ENCODE assay signal across 17 cellular contexts in the genomic region with DNA sequence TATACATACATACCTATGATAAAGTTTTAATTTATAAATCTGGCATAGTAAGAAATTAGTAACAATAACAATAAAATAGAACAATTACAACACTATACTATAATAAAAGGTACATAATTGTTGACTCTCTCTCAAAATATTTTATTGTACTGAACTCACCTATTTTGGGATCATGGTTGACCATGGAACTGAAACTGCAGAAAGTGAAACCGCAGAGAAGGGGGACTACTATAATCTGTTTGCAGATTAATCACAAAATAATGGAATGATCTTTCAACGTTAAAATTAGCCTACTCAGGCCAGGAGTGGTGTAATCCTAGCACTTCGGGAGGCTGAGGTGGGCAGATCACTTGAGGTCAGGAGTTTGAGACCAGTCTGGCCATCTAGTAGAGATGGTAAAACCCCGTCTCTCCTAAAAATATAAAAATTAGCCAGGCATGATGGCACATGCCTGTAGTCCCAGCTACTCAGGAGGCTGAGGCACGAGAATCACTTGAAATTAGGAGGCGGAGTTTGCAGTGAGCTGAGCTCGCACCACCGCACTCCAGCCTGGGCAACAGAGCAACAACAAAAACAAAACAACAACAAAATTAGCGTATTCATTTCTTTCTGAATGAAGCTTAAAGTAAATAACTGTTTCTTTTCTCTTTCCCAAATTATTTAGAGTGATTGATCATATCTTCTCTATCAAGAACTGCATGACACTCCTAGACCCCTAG. TPM values are rescaled to one million over a fixed set of nuclear protein-coding genes. Genes with fewer than 3 reads are reported as not detected.
DNase-seq lines count a peak whose midpoint lies in the region; ATAC-seq and TF ChIP-seq lines count a peak whose summit lies in the region.
"Had no signal": no experiment of that assay in that cellular context is flagged by ENCODE, and none has a peak within 500 bp of the region (broad histone marks: within the 10 kb centered on the region; RNA-seq: fewer than 3 reads in every experiment).

No MANE protein-coding gene starts in this region.

- no peaks in the 10 kb centered on the region for H3K27me3 Mint-ChIP-seq in activated CD4-positive, alpha-beta T cell treated with anti-CD3 and anti-CD28 coated beads for 36 hours
- no peaks in the 10 kb centered on the region for H3K27me3 Mint-ChIP-seq in activated CD4-positive, alpha-beta memory T cell treated with anti-CD3 and anti-CD28 coated beads, Interleukin-2, amount 10 ng/mL, durations not matched to agents 7 days and 5 days
- no peaks in the 10 kb centered on the region for H3K27me3 Mint-ChIP-seq in naive thymus-derived CD4-positive, alpha-beta T cell

- peaks cover 72% of the 10 kb centered on the region for H3K4me1 Mint-ChIP-seq in activated CD4-positive, alpha-beta T cell treated with anti-CD3 and anti-CD28 coated beads for 36 hours
- H3K4me1 Mint-ChIP-seq in activated CD4-positive, alpha-beta memory T cell treated with anti-CD3 and anti-CD28 coated beads, Interleukin-2, amount 10 ng/mL, durations not matched to agents 7 days and 5 days: peaks cover 67% of the 10 kb centered on the region
- peaks cover 34 to 87% (median 78%) of the 10 kb centered on the region in 7 donors for H3K4me1 Mint-ChIP-seq in naive thymus-derived CD4-positive, alpha-beta T cell

- H3K4me3 Mint-ChIP-seq in activated CD4-positive, alpha-beta T cell treated with anti-CD3 and anti-CD28 coated beads for 36 hours: peak overlapping the region; percentile 4
- peak overlapping the region; percentile 56 for H3K4me3 Mint-ChIP-seq in activated CD4-positive, alpha-beta memory T cell treated with anti-CD3 and anti-CD28 coated beads, Interleukin-2, amount 10 ng/mL, durations not matched to agents 7 days and 5 days
- H3K4me3 Mint-ChIP-seq in naive thymus-derived CD4-positive, alpha-beta T cell: peak overlapping the region in 9 of 10 donors; percentile 30 to 78 (median 55)

- H3K9me3 Mint-ChIP-seq in activated CD4-positive, alpha-beta T cell treated with anti-CD3 and anti-CD28 coated beads for 36 hours (ENCODE audit: low read depth): peaks cover 15% of the 10 kb centered on the region
- H3K9me3 Mint-ChIP-seq in activated CD4-positive, alpha-beta memory T cell treated with anti-CD3 and anti-CD28 coated beads, Interleukin-2, amount 10 ng/mL, durations not matched to agents 7 days and 5 days: peaks cover 19% of the 10 kb centered on the region
- peaks cover 6 to 21% (median 9%) of the 10 kb centered on the region in 11 donors for H3K9me3 Mint-ChIP-seq in naive thymus-derived CD4-positive, alpha-beta T cell

- POLR2A ChIA-PET in activated CD4-positive, alpha-beta T cell treated with anti-CD3 and anti-CD28 coated beads for 36 hours (lab: Charles Lee): interaction anchor here (0.6 to 1.3 kb wide), 5 partner anchors 11 to 86 kb away, joined by 3 to 9 read pairs (median 3); no protein-coding TSS in a partner anchor
- POLR2A ChIA-PET in activated CD4-positive, alpha-beta memory T cell treated with anti-CD3 and anti-CD28 coated beads, Interleukin-2, amount 10 ng/mL, durations not matched to agents 7 days and 5 days (lab: Charles Lee): interaction anchor here (0.8 to 4.2 kb wide), 16 partner anchors 18 to 162 kb away, joined by 3 to 50 read pairs (median 6); a partner anchor contains a TSS
- POLR2A ChIA-PET in naive thymus-derived CD4-positive, alpha-beta T cell (lab: Charles Lee): interaction anchor here (0.8 to 3.8 kb wide), 18 partner anchors 10 to 68 kb away, joined by 3 to 36 read pairs (median 6); a partner anchor contains a TSS

- no peaks in the 10 kb centered on the region for H3K27me3 ChIP-seq in KMS-11 (ENCODE audit: insufficient read depth, low read depth)
- H3K27me3 ChIP-seq in naive thymus-derived CD4-positive, alpha-beta T cell (ENCODE audit: control insufficient read depth in 2 of 2, insufficient read depth in 2 of 2, low read length in 2 of 2): no peaks in the 10 kb centered on the region
- H3K27me3 ChIP-seq: brain microvascular endothelial cell had no signal

- intact Hi-C loops in activated CD4-positive, alpha-beta T cell treated with anti-CD3 and anti-CD28 coated beads for 36 hours (cut with DNase I, micrococcal nuclease): loop anchor here in 1 of 2 experiments (2.0 kb wide), 4 partner anchors 16 to 48 kb away; no protein-coding TSS in a partner anchor
- intact Hi-C loops in naive thymus-derived CD4-positive, alpha-beta T cell (cut with micrococcal nuclease): loop anchor here (2.0 kb wide), 3 partner anchors 18 to 64 kb away; no protein-coding TSS in a partner anchor

- peaks cover 60% of the 10 kb centered on the region for H3K79me2 ChIP-seq in KMS-11 (ENCODE audit: insufficient read depth, low read depth)

- H3K36me3 Mint-ChIP-seq in activated CD4-positive, alpha-beta T cell treated with anti-CD3 and anti-CD28 coated beads for 36 hours (ENCODE audit: low read depth): peaks cover 66% of the 10 kb centered on the region
- H3K36me3 Mint-ChIP-seq in activated CD4-positive, alpha-beta memory T cell treated with anti-CD3 and anti-CD28 coated beads, Interleukin-2, amount 10 ng/mL, durations not matched to agents 7 days and 5 days (ENCODE audit: low read depth): peaks cover 39% of the 10 kb centered on the region
- H3K36me3 Mint-ChIP-seq in naive thymus-derived CD4-positive, alpha-beta T cell: peaks cover 7 to 44% (median 40%) of the 10 kb centered on the region in 5 donors

- no peak for DNase-seq in activated CD4-positive, alpha-beta T cell treated with anti-CD3 and anti-CD28 coated beads for 36 hours
- no peak for DNase-seq in activated CD4-positive, alpha-beta T cell treated with anti-CD3 and anti-CD28 coated beads for 48 hours
- peak; percentile 30 for DNase-seq in activated CD4-positive, alpha-beta memory T cell treated with anti-CD3 and anti-CD28 coated beads, Interleukin-2, amount 10 ng/mL, durations not matched to agents 7 days and 5 days
- DNase-seq in naive thymus-derived CD4-positive, alpha-beta T cell: no peak
- DNase-seq in left lobe of liver (ENCODE audit: low spot score) (no peak), mucosa of gallbladder (ENCODE audit: low spot score) (no peak)
- DNase-seq: activated CD4-positive, CD25-positive, alpha-beta regulatory T cell treated with anti-CD3 and anti-CD28 coated beads, Interleukin-2, amount 50 U/mL, for 72 hours; left colon; NCI-H187; NCI-H526 had no signal

- peaks cover 7% of the 10 kb centered on the region; the same call in 1 of the 2 replicates for H3K36me3 ChIP-seq in KMS-11 (ENCODE audit: insufficient read depth)
- H3K36me3 ChIP-seq in naive thymus-derived CD4-positive, alpha-beta T cell (ENCODE audit: control insufficient read depth in 2 of 3, insufficient read depth in 3 of 3, low read length in 3 of 3): peaks cover 0 to 17% (median 2%) of the 10 kb centered on the region in 3 experiments
- H3K36me3 ChIP-seq: brain microvascular endothelial cell had no signal

- CTCF ChIA-PET in activated CD4-positive, alpha-beta T cell treated with anti-CD3 and anti-CD28 coated beads for 36 hours (lab: Charles Lee): interaction anchor here (0.7 to 1.5 kb wide), 9 partner anchors 11 to 48 kb away, joined by 3 to 7 read pairs (median 3); no protein-coding TSS in a partner anchor
- CTCF ChIA-PET in activated CD4-positive, alpha-beta memory T cell treated with anti-CD3 and anti-CD28 coated beads, Interleukin-2, amount 10 ng/mL, durations not matched to agents 7 days and 5 days (lab: Charles Lee): interaction anchor here (1.1 to 3.0 kb wide), 4 partner anchors 43 to 84 kb away, joined by 4 to 14 read pairs (median 6); no protein-coding TSS in a partner anchor
- CTCF ChIA-PET in naive thymus-derived CD4-positive, alpha-beta T cell (lab: Charles Lee): interaction anchor here (1.1 to 1.7 kb wide), 5 partner anchors 25 to 46 kb away, joined by 3 to 5 read pairs (median 4); no protein-coding TSS in a partner anchor

- TF ChIP-seq CTCF in KMS-11 (conservative IDR thresholded peaks at IDR 0.05; ENCODE audit: low read depth, low read length): no peak

- no peak overlapping the region for H3K4me3 ChIP-seq in KMS-11 (IDR thresholded peaks at IDR 0.05; ENCODE audit: insufficient read depth, low read depth, low read length)
- no peak overlapping the region for H3K4me3 ChIP-seq in naive thymus-derived CD4-positive, alpha-beta T cell (ENCODE audit: low read length)

- ATAC-seq in activated CD4-positive, alpha-beta T cell treated with anti-CD3 and anti-CD28 coated beads for 36 hours: no peak
- ATAC-seq in naive thymus-derived CD4-positive, alpha-beta T cell: no peak
- ATAC-seq in HG02798 (IDR thresholded peaks at IDR 0.05; ENCODE audit: poor library complexity, unreplicated experiment): no peak
- ATAC-seq in left lobe of liver: no peak
- ATAC-seq: left colon had no signal

- peak overlapping the region; percentile 92 for H3K27ac ChIP-seq in KMS-11
- H3K27ac ChIP-seq in naive thymus-derived CD4-positive, alpha-beta T cell (ENCODE audit: low read depth, low read length): peak overlapping the region; percentile 61
- H3K27ac ChIP-seq: brain microvascular endothelial cell had no signal

- peaks cover 0 to 4% (median 2%) of the 10 kb centered on the region in 3 experiments for H3K9me3 ChIP-seq in naive thymus-derived CD4-positive, alpha-beta T cell (ENCODE audit: control insufficient read depth in 2 of 3, low read length in 3 of 3)

- H3K9ac ChIP-seq in KMS-11: peak overlapping the region; percentile 69

- peaks cover 100% of the 10 kb centered on the region for H3K4me1 ChIP-seq in KMS-11 (ENCODE audit: low read depth, poor library complexity, severe bottlenecking)
- peaks cover 65 to 66% of the 10 kb centered on the region in 2 donors for H3K4me1 ChIP-seq in naive thymus-derived CD4-positive, alpha-beta T cell (ENCODE audit: control insufficient read depth in 2 of 2, insufficient read depth in 2 of 2, low read length in 2 of 2)

- no peak overlapping the region for H2AFZ ChIP-seq in KMS-11 (ENCODE audit: low read depth)

- H3K4me2 ChIP-seq in KMS-11: peak overlapping the region; percentile 93

- H3K27ac Mint-ChIP-seq in activated CD4-positive, alpha-beta T cell treated with anti-CD3 and anti-CD28 coated beads for 36 hours: peak overlapping the region; percentile 80
- H3K27ac Mint-ChIP-seq in activated CD4-positive, alpha-beta memory T cell treated with anti-CD3 and anti-CD28 coated beads, Interleukin-2, amount 10 ng/mL, durations not matched to agents 7 days and 5 days: peak overlapping the region; percentile 89
- H3K27ac Mint-ChIP-seq in naive thymus-derived CD4-positive, alpha-beta T cell: peak overlapping the region; percentile 72 to 97 (median 94)

- no peaks in the 10 kb centered on the region for H4K20me1 ChIP-seq in KMS-11 (ENCODE audit: insufficient read depth)

RNA-seq across cellular contexts. Expression of a gene that starts 45.7 kb away (rescaled TPM):
- 10 to 100 TPM; 37.6 to 50.4 TPM for total RNA-seq in activated CD4-positive, alpha-beta T cell treated with anti-CD3 and anti-CD28 coated beads for 36 hours
- total RNA-seq in activated CD4-positive, alpha-beta memory T cell treated with anti-CD3 and anti-CD28 coated beads, Interleukin-2, amount 10 ng/mL, durations not matched to agents 7 days and 5 days: 10 to 100 TPM; 37.9 to 38.2 TPM
- 10 to 100 TPM; 26.1 to 77.8 (median 61.1) TPM for total RNA-seq in naive thymus-derived CD4-positive, alpha-beta T cell
- polyA plus RNA-seq in naive thymus-derived CD4-positive, alpha-beta T cell: 10 to 100 TPM in 1 of 2 donors, 1 to 10 TPM in 1; 9.7 to 31.4 TPM
- total RNA-seq in left lobe of liver (0.63 TPM), mucosa of gallbladder (5.8 TPM)
- total RNA-seq: A172, LHCN-M2 had no signal

RNA-seq across cellular contexts. Expression of a gene that starts 49.6 kb away (rescaled TPM):
- under 1 TPM; 0.19 to 0.34 TPM for total RNA-seq in activated CD4-positive, alpha-beta T cell treated with anti-CD3 and anti-CD28 coated beads for 36 hours
- not detected for total RNA-seq in activated CD4-positive, alpha-beta memory T cell treated with anti-CD3 and anti-CD28 coated beads, Interleukin-2, amount 10 ng/mL, durations not matched to agents 7 days and 5 days
- total RNA-seq in naive thymus-derived CD4-positive, alpha-beta T cell: under 1 TPM in 3 of 5 experiments, not detected in 2; 0.17 to 0.84 (median 0.51) TPM
- under 1 TPM in 1 of 2 donors, not detected in 1; 0.11 TPM for polyA plus RNA-seq in naive thymus-derived CD4-positive, alpha-beta T cell
- total RNA-seq in left lobe of liver: not detected
- not detected for total RNA-seq in mucosa of gallbladder
- total RNA-seq: A172, left colon, LHCN-M2, posterior vena cava, temporal lobe had no signal

Comparison
In these comparisons a context has a peak if more than half of its experiments do, and no peak if none do; other contexts are left out.
1. H3K4me3 Mint-ChIP-seq: peak in every context shown above with its lines; median percentile 56 in activated CD4-positive, alpha-beta memory T cell treated with anti-CD3 and anti-CD28 coated beads, Interleukin-2, amount 10 ng/mL, durations not matched to agents 7 days and 5 days; 55 in naive thymus-derived CD4-positive, alpha-beta T cell; 4 in activated CD4-positive, alpha-beta T cell treated with anti-CD3 and anti-CD28 coated beads for 36 hours.